Comparison of ENCODE assay signal across 2 cellular contexts in the genomic region with DNA sequence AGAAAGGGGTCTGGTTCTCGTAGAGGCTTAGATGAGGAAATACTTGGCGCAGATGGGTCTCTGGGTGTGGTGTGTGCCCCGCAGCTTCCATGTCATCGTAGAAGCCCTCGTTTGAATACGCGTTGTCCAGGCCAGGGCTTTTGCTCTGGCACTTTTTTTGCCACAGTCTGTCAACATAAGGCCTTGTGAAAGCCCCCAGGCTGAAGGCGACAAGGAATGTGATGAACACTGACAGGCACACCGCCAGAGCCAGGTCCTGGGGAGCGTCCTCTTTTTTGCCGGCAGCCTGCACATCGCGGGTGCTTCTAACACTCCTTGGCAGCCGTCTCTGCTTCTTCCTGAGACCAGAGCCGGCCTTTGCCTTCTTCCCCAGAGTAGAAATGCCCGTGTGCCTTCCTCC.
TF ChIP-seq lines count a peak whose summit lies in the region.

No MANE protein-coding gene starts in this region.

TF ChIP-seq in GM23338, 12 proteins besides CTCF, POLR2A, EP300 and RAD21:
- no peak for TF ChIP-seq JUNB (IDR thresholded peaks at IDR 0.05; ENCODE audit: unreplicated experiment)
- no peak for TF ChIP-seq POLR2AphosphoS5 (IDR thresholded peaks at IDR 0.05; ENCODE audit: low read depth)

TF ChIP-seq in H1, 55 proteins besides CTCF, POLR2A, EP300 and RAD21:
- no peak for TF ChIP-seq KDM4A (IDR thresholded peaks at IDR 0.05; ENCODE audit: low read depth, low read length, severe bottlenecking)
- TF ChIP-seq TAF7 (optimal IDR thresholded peaks at IDR 0.05; ENCODE audit: borderline replicate concordance, low read depth, low read length): no peak
- TF ChIP-seq CREB1 (IDR thresholded peaks at IDR 0.05): no peak
- TF ChIP-seq BRCA1 (IDR thresholded peaks at IDR 0.05; ENCODE audit: low read depth, low read length): no peak
- TF ChIP-seq NRF1 (IDR thresholded peaks at IDR 0.05; ENCODE audit: low read depth, low read length): no peak
- TF ChIP-seq, protein P1, sequence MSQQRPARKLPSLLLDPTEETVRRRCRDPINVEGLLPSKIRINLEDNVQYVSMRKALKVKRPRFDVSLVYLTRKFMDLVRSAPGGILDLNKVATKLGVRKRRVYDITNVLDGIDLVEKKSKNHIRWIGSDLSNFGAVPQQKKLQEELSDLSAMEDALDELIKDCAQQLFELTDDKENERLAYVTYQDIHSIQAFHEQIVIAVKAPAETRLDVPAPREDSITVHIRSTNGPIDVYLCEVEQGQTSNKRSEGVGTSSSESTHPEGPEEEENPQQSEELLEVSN (IDR thresholded peaks at IDR 0.05): no peak
- TF ChIP-seq SRF (IDR thresholded peaks at IDR 0.05; ENCODE audit: low read depth, low read length): no peak
- TF ChIP-seq ZNF274 (IDR thresholded peaks at IDR 0.05; ENCODE audit: borderline replicate concordance, extremely low read depth, low read length): no peak
- TF ChIP-seq CBX5 (IDR thresholded peaks at IDR 0.05; ENCODE audit: low read depth, low read length): no peak
- TF ChIP-seq BCL11A (IDR thresholded peaks at IDR 0.05; ENCODE audit: low read depth in 2 of 2, low read length in 2 of 2): no peak
- TF ChIP-seq KDM5A (IDR thresholded peaks at IDR 0.05; ENCODE audit: low read length): no peak
- no peak for TF ChIP-seq SUZ12 (IDR thresholded peaks at IDR 0.05; ENCODE audit: low read length)
- no peak for TF ChIP-seq FOSL1 (IDR thresholded peaks at IDR 0.05; ENCODE audit: insufficient read depth, low read depth, low read length)
- TF ChIP-seq CBX8 (IDR thresholded peaks at IDR 0.05; ENCODE audit: borderline replicate concordance, low read depth, low read length): no peak
- TF ChIP-seq CEBPB (IDR thresholded peaks at IDR 0.05; ENCODE audit: low read depth, low read length): no peak
- no peak for TF ChIP-seq CHD2 (IDR thresholded peaks at IDR 0.05; ENCODE audit: low read length)
